ENCODE assay signal across 1 cellular context in the genomic region with DNA sequence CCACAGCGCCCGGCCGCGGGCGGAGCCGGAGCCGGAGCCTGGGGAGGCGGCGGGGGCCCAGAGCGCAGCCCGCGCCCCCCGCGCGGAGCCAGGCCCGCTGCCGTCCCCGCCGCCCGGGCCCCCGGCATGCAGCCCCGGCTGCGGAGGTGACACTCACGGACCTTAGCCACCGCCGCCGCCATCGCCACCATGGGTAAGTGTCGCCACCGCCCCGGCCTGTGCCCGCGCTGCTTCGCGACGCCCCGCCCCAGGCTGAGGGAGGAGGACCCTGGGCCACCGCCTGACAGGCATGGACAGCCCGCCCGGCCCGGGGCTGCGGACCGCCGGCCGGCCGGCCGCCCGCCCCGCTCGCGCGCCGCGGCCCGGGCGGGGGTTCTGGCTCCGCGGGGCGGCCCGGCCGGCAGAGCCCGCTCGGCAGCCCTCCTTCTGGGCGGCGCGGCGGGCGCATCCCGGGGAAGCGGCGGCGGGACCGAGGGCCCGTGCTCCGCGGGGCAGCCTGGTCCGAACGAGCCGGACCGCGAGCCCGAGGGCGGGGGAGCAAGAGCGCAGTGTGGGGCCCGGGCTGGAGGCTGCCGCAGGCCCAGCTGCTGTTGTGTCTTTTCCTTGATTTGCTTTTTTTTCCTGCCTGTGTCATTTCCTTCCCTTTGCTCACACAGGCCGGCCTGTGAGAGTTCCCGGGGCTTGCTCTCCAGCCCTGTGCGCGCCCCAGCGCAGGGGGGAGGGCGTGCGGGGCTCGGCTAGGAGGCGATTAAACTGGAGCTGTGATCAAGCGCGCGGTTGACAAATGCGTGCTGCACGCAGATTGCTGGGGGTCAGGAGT.
TF ChIP-seq lines count a peak whose summit lies in the region.

No MANE protein-coding gene starts in this region.

TF ChIP-seq in HepG2, 621 proteins besides CTCF, POLR2A, EP300 and RAD21 (continues in another document):
- TF ChIP-seq, protein P1, sequence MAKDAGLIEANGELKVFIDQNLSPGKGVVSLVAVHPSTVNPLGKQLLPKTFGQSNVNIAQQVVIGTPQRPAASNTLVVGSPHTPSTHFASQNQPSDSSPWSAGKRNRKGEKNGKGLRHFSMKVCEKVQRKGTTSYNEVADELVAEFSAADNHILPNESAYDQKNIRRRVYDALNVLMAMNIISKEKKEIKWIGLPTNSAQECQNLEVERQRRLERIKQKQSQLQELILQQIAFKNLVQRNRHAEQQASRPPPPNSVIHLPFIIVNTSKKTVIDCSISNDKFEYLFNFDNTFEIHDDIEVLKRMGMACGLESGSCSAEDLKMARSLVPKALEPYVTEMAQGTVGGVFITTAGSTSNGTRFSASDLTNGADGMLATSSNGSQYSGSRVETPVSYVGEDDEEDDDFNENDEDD (CRISPR knock-in tag; IDR thresholded peaks at IDR 0.05; ENCODE audit: borderline replicate concordance) = 0 out of 2 replicates have a peak, but pooled peaks have one; percentile 23
- TF ChIP-seq ZNF605 (CRISPR knock-in tag; IDR thresholded peaks at IDR 0.05) (no peak), RBM39 (IDR thresholded peaks at IDR 0.05; ENCODE audit: low read depth, low read length, poor library complexity, severe bottlenecking) (peak; percentile 19), ZFX (CRISPR knock-in tag; IDR thresholded peaks at IDR 0.05; ENCODE audit: low read depth) (peak; percentile 72), ZSCAN21 (CRISPR knock-in tag; IDR thresholded peaks at IDR 0.05; ENCODE audit: borderline replicate concordance) (0 out of 2 replicates have a peak, but pooled peaks have one; percentile 28), ZNF724P (CRISPR knock-in tag; IDR thresholded peaks at IDR 0.05; ENCODE audit: borderline replicate concordance) (peak; percentile 55; the same call in 1 of the 2 replicates), ZNF292 (CRISPR knock-in tag; IDR thresholded peaks at IDR 0.05; ENCODE audit: borderline replicate concordance, low read depth) (0 out of 2 replicates have a peak, but pooled peaks have one; percentile 37), ZNF235 (CRISPR knock-in tag; IDR thresholded peaks at IDR 0.05; ENCODE audit: borderline replicate concordance) (0 out of 2 replicates have a peak, but pooled peaks have one; percentile 40), RBFOX2 (IDR thresholded peaks at IDR 0.05; ENCODE audit: low read depth, low read length) (peak; percentile 46; the same call in 1 of the 2 replicates), CREB1 (IDR thresholded peaks at IDR 0.05) (no peak), CREB1 (CRISPR knock-in tag; IDR thresholded peaks at IDR 0.05) (no peak), SALL1 (CRISPR knock-in tag; IDR thresholded peaks at IDR 0.05) (peak; percentile 38; the same call in 1 of the 2 replicates), MEIS2 (CRISPR knock-in tag; IDR thresholded peaks at IDR 0.05) (0 out of 2 replicates have a peak, but pooled peaks have one; percentile 10), SP5 (CRISPR knock-in tag; IDR thresholded peaks at IDR 0.05; ENCODE audit: borderline replicate concordance, low read depth) (0 out of 2 replicates have a peak, but pooled peaks have one; percentile 8), KMT2A (CRISPR knock-in tag; IDR thresholded peaks at IDR 0.05) (peak; percentile 92), MTA1 (CRISPR knock-in tag; IDR thresholded peaks at IDR 0.05; ENCODE audit: borderline replicate concordance) (no peak), ZNF891 (CRISPR knock-in tag; IDR thresholded peaks at IDR 0.05) (peak; percentile 80; the same call in 1 of the 2 replicates), ZBTB3 (CRISPR knock-in tag; IDR thresholded peaks at IDR 0.05; ENCODE audit: borderline replicate concordance, low read depth) (no peak), RNF2 (conservative IDR thresholded peaks at IDR 0.05; ENCODE audit: low read depth) (0 out of 2 replicates have a peak, but pooled peaks have one; percentile 31), KDM5A (IDR thresholded peaks at IDR 0.05; ENCODE audit: borderline replicate concordance, low read length) (peak; percentile 11; the same call in 1 of the 2 replicates), XRCC5 (optimal IDR thresholded peaks at IDR 0.05; ENCODE audit: low read length) (peak; percentile 76), SIN3A (IDR thresholded peaks at IDR 0.05; ENCODE audit: borderline replicate concordance, low read depth, low read length) (peak; percentile 8; the same call in 1 of the 2 replicates), KDM4B (CRISPR knock-in tag; IDR thresholded peaks at IDR 0.05) (0 out of 2 replicates have a peak, but pooled peaks have one; percentile 49), ZNF766 (CRISPR knock-in tag; IDR thresholded peaks at IDR 0.05; ENCODE audit: borderline replicate concordance) (0 out of 2 replicates have a peak, but pooled peaks have one; percentile 2)
- TF ChIP-seq, protein P2, sequence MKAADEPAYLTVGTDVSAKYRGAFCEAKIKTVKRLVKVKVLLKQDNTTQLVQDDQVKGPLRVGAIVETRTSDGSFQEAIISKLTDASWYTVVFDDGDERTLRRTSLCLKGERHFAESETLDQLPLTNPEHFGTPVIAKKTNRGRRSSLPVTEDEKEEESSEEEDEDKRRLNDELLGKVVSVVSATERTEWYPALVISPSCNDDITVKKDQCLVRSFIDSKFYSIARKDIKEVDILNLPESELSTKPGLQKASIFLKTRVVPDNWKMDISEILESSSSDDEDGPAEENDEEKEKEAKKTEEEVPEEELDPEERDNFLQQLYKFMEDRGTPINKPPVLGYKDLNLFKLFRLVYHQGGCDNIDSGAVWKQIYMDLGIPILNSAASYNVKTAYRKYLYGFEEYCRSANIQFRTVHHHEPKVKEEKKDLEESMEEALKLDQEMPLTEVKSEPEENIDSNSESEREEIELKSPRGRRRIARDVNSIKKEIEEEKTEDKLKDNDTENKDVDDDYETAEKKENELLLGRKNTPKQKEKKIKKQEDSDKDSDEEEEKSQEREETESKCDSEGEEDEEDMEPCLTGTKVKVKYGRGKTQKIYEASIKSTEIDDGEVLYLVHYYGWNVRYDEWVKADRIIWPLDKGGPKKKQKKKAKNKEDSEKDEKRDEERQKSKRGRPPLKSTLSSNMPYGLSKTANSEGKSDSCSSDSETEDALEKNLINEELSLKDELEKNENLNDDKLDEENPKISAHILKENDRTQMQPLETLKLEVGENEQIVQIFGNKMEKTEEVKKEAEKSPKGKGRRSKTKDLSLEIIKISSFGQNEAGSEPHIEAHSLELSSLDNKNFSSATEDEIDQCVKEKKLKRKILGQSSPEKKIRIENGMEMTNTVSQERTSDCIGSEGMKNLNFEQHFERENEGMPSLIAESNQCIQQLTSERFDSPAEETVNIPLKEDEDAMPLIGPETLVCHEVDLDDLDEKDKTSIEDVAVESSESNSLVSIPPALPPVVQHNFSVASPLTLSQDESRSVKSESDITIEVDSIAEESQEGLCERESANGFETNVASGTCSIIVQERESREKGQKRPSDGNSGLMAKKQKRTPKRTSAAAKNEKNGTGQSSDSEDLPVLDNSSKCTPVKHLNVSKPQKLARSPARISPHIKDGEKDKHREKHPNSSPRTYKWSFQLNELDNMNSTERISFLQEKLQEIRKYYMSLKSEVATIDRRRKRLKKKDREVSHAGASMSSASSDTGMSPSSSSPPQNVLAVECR (CRISPR knock-in tag; IDR thresholded peaks at IDR 0.05; ENCODE audit: borderline replicate concordance) = peak; percentile 60
- TF ChIP-seq, protein P3, sequence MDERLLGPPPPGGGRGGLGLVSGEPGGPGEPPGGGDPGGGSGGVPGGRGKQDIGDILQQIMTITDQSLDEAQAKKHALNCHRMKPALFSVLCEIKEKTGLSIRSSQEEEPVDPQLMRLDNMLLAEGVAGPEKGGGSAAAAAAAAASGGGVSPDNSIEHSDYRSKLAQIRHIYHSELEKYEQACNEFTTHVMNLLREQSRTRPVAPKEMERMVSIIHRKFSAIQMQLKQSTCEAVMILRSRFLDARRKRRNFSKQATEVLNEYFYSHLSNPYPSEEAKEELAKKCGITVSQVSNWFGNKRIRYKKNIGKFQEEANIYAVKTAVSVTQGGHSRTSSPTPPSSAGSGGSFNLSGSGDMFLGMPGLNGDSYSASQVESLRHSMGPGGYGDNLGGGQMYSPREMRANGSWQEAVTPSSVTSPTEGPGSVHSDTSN (CRISPR knock-in tag; IDR thresholded peaks at IDR 0.05) = no peak
- TF ChIP-seq, protein P4, sequence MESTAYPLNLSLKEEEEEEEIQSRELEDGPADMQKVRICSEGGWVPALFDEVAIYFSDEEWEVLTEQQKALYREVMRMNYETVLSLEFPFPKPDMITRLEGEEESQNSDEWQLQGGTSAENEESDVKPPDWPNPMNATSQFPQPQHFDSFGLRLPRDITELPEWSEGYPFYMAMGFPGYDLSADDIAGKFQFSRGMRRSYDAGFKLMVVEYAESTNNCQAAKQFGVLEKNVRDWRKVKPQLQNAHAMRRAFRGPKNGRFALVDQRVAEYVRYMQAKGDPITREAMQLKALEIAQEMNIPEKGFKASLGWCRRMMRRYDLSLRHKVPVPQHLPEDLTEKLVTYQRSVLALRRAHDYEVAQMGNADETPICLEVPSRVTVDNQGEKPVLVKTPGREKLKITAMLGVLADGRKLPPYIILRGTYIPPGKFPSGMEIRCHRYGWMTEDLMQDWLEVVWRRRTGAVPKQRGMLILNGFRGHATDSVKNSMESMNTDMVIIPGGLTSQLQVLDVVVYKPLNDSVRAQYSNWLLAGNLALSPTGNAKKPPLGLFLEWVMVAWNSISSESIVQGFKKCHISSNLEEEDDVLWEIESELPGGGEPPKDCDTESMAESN (CRISPR knock-in tag; conservative IDR thresholded peaks at IDR 0.05) = no peak; the same call in 1 of the 2 replicates
- TF ChIP-seq, protein P5, sequence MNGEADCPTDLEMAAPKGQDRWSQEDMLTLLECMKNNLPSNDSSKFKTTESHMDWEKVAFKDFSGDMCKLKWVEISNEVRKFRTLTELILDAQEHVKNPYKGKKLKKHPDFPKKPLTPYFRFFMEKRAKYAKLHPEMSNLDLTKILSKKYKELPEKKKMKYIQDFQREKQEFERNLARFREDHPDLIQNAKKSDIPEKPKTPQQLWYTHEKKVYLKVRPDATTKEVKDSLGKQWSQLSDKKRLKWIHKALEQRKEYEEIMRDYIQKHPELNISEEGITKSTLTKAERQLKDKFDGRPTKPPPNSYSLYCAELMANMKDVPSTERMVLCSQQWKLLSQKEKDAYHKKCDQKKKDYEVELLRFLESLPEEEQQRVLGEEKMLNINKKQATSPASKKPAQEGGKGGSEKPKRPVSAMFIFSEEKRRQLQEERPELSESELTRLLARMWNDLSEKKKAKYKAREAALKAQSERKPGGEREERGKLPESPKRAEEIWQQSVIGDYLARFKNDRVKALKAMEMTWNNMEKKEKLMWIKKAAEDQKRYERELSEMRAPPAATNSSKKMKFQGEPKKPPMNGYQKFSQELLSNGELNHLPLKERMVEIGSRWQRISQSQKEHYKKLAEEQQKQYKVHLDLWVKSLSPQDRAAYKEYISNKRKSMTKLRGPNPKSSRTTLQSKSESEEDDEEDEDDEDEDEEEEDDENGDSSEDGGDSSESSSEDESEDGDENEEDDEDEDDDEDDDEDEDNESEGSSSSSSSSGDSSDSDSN (CRISPR knock-in tag; IDR thresholded peaks at IDR 0.05) = peak; percentile 41
- TF ChIP-seq, protein P6, sequence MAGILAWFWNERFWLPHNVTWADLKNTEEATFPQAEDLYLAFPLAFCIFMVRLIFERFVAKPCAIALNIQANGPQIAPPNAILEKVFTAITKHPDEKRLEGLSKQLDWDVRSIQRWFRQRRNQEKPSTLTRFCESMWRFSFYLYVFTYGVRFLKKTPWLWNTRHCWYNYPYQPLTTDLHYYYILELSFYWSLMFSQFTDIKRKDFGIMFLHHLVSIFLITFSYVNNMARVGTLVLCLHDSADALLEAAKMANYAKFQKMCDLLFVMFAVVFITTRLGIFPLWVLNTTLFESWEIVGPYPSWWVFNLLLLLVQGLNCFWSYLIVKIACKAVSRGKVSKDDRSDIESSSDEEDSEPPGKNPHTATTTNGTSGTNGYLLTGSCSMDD (CRISPR knock-in tag; IDR thresholded peaks at IDR 0.05) = no peak
- TF ChIP-seq, protein P7, sequence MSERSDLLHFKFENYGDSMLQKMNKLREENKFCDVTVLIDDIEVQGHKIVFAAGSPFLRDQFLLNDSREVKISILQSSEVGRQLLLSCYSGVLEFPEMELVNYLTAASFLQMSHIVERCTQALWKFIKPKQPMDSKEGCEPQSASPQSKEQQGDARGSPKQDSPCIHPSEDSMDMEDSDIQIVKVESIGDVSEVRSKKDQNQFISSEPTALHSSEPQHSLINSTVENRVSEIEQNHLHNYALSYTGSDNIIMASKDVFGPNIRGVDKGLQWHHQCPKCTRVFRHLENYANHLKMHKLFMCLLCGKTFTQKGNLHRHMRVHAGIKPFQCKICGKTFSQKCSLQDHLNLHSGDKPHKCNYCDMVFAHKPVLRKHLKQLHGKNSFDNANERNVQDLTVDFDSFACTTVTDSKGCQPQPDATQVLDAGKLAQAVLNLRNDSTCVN (CRISPR knock-in tag; IDR thresholded peaks at IDR 0.05; ENCODE audit: borderline replicate concordance) = no peak
- TF ChIP-seq, protein P8, sequence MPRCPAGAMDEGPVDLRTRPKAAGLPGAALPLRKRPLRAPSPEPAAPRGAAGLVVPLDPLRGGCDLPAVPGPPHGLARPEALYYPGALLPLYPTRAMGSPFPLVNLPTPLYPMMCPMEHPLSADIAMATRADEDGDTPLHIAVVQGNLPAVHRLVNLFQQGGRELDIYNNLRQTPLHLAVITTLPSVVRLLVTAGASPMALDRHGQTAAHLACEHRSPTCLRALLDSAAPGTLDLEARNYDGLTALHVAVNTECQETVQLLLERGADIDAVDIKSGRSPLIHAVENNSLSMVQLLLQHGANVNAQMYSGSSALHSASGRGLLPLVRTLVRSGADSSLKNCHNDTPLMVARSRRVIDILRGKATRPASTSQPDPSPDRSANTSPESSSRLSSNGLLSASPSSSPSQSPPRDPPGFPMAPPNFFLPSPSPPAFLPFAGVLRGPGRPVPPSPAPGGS (CRISPR knock-in tag; IDR thresholded peaks at IDR 0.05) = 0 out of 2 replicates have a peak, but pooled peaks have one; percentile 14
- TF ChIP-seq, protein P9, sequence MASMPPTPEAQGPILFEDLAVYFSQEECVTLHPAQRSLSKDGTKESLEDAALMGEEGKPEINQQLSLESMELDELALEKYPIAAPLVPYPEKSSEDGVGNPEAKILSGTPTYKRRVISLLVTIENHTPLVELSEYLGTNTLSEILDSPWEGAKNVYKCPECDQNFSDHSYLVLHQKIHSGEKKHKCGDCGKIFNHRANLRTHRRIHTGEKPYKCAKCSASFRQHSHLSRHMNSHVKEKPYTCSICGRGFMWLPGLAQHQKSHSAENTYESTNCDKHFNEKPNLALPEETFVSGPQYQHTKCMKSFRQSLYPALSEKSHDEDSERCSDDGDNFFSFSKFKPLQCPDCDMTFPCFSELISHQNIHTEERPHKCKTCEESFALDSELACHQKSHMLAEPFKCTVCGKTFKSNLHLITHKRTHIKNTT (CRISPR knock-in tag; IDR thresholded peaks at IDR 0.05) = no peak
- TF ChIP-seq, protein P10, sequence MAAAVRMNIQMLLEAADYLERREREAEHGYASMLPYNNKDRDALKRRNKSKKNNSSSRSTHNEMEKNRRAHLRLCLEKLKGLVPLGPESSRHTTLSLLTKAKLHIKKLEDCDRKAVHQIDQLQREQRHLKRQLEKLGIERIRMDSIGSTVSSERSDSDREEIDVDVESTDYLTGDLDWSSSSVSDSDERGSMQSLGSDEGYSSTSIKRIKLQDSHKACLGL (CRISPR knock-in tag; IDR thresholded peaks at IDR 0.05) = peak; percentile 78
